ENCODE assay signal across 16 cellular contexts in genomic region chrX:20026278-20026677, GRCh38. TPM values are rescaled to one million over a fixed set of nuclear protein-coding genes. Genes with fewer than 3 reads are reported as not detected.
A peak's percentile ranks its signal among the peaks of the same experiment; 100 is the strongest.
DNase-seq lines count a peak whose midpoint lies in the region; ATAC-seq and TF ChIP-seq lines count a peak whose summit lies in the region.
"Had no signal": no experiment of that assay in that cellular context is flagged by ENCODE, and none has a peak within 500 bp of the region (broad histone marks: within the 10 kb centered on the region; RNA-seq: fewer than 3 reads in every experiment).

No MANE protein-coding gene starts in this region.

- no peak overlapping the region for H3K4me3 ChIP-seq in fibroblast of villous mesenchyme (ENCODE audit: low read depth, low read length)

- no peaks in the 10 kb centered on the region for H3K4me1 Mint-ChIP-seq in activated T-helper 1 cell treated with anti-CD3 and anti-CD28 coated beads, Interleukin-12 subunit alpha, Interleukin-12 subunit beta, Interleukin-2, Interleukin-4 antibody, amounts not matched to agents 30 ng/mL and 10 ng/mL and 1 ng/mL, durations not matched to agents 14 hours and 24 hours and 36 hours (ENCODE audit: low read depth)

- intact Hi-C loops in activated T-helper 1 cell treated with anti-CD3 and anti-CD28 coated beads, Interleukin-12 subunit alpha, Interleukin-12 subunit beta, Interleukin-2, Interleukin-4 antibody, amounts not matched to agents 30 ng/mL and 10 ng/mL and 1 ng/mL, durations not matched to agents 14 hours and 24 hours and 36 hours (cut with micrococcal nuclease): no loop called here
- intact Hi-C loops in cardiac septum (cut with DNase I): no loop called here

- H3K4me3 Mint-ChIP-seq in activated T-helper 1 cell treated with anti-CD3 and anti-CD28 coated beads, Interleukin-12 subunit alpha, Interleukin-12 subunit beta, Interleukin-2, Interleukin-4 antibody, amounts not matched to agents 30 ng/mL and 10 ng/mL and 1 ng/mL, durations not matched to agents 14 hours and 24 hours and 36 hours: no peak overlapping the region
- H3K4me3 Mint-ChIP-seq: activated T-cell treated with anti-CD3 and anti-CD28 coated beads, Interleukin-2, amount 50 U/mL, for 4 hours had no signal

- TF ChIP-seq CTCF in fibroblast of villous mesenchyme (IDR thresholded peaks at IDR 0.05; ENCODE audit: insufficient read depth, low read depth, low read length): no peak

- DNase-seq in ACHN (peak; percentile 62), HT-29 (ENCODE audit: low spot score) (peak; percentile 17), SW480 (ENCODE audit: low spot score) (peak; percentile 48), fibroblast of villous mesenchyme (ENCODE audit: low read depth) (peak; percentile 8), cardiac septum (ENCODE audit: low spot score) (no peak), retina (no peak)
- no peak for DNase-seq in activated T-helper 1 cell treated with anti-CD3 and anti-CD28 coated beads, Interleukin-12 subunit alpha, Interleukin-12 subunit beta, Interleukin-2, Interleukin-4 antibody, amounts not matched to agents 30 ng/mL and 10 ng/mL and 1 ng/mL, durations not matched to agents 14 hours and 24 hours and 36 hours (ENCODE audit: low spot score)
- DNase-seq: activated CD4-positive, alpha-beta T cell treated with anti-CD3 and anti-CD28 coated beads, Interleukin-2, amount 50 U/mL, for 1 hour; activated T-cell treated with anti-CD3 and anti-CD28 coated beads, Interleukin-2, amount 50 U/mL, for 4 hours; AML-193; effector memory CD4-positive, alpha-beta T cell; NCI-H2029 treated with DMSO at 0.1 percent for 48 hours; NCI-H82; posterior cingulate gyrus had no signal

- no peaks in the 10 kb centered on the region for H3K27me3 Mint-ChIP-seq in activated T-helper 1 cell treated with anti-CD3 and anti-CD28 coated beads, Interleukin-12 subunit alpha, Interleukin-12 subunit beta, Interleukin-2, Interleukin-4 antibody, amounts not matched to agents 30 ng/mL and 10 ng/mL and 1 ng/mL, durations not matched to agents 14 hours and 24 hours and 36 hours (ENCODE audit: insufficient read depth)

- H3K36me3 Mint-ChIP-seq in activated T-helper 1 cell treated with anti-CD3 and anti-CD28 coated beads, Interleukin-12 subunit alpha, Interleukin-12 subunit beta, Interleukin-2, Interleukin-4 antibody, amounts not matched to agents 30 ng/mL and 10 ng/mL and 1 ng/mL, durations not matched to agents 14 hours and 24 hours and 36 hours (ENCODE audit: low read depth): no peaks in the 10 kb centered on the region

- H3K9me3 Mint-ChIP-seq in activated T-helper 1 cell treated with anti-CD3 and anti-CD28 coated beads, Interleukin-12 subunit alpha, Interleukin-12 subunit beta, Interleukin-2, Interleukin-4 antibody, amounts not matched to agents 30 ng/mL and 10 ng/mL and 1 ng/mL, durations not matched to agents 14 hours and 24 hours and 36 hours: no peaks in the 10 kb centered on the region
- H3K9me3 Mint-ChIP-seq: activated T-cell treated with anti-CD3 and anti-CD28 coated beads, Interleukin-2, amount 50 U/mL, for 4 hours had no signal

- in situ Hi-C loops in ACHN (cut with HindIII; ENCODE audit: low pct_ligation_motif_present, low pct_unique_long_range_greater_than_20kb, low sequenced_read_pairs): no loop called here

- H3K27ac Mint-ChIP-seq in activated T-helper 1 cell treated with anti-CD3 and anti-CD28 coated beads, Interleukin-12 subunit alpha, Interleukin-12 subunit beta, Interleukin-2, Interleukin-4 antibody, amounts not matched to agents 30 ng/mL and 10 ng/mL and 1 ng/mL, durations not matched to agents 14 hours and 24 hours and 36 hours: no peak overlapping the region

- no peak for ATAC-seq in HG03175 (IDR thresholded peaks at IDR 0.05; ENCODE audit: unreplicated experiment)
- ATAC-seq: activated T-cell treated with anti-CD3 and anti-CD28 coated beads, Interleukin-2, amount 50 U/mL, for 4 hours; Right ventricle myocardium inferior had no signal

RNA-seq across cellular contexts. Expression of gene BCLAF3, which starts 35.4 kb away (rescaled TPM):
- 2.6 and 2.8 TPM in 2 replicates for total RNA-seq in HT-29 (2014; rRNA removed; shearing (Covaris generic))
- 4.8 and 6.5 TPM in 2 replicates for total RNA-seq in fibroblast of villous mesenchyme
- 5.4 and 6.2 TPM in 2 replicates for total RNA-seq in activated T-helper 1 cell treated with anti-CD3 and anti-CD28 coated beads, Interleukin-12 subunit alpha, Interleukin-12 subunit beta, Interleukin-2, Interleukin-4 antibody, amounts not matched to agents 30 ng/mL and 10 ng/mL and 1 ng/mL, durations not matched to agents 14 hours and 24 hours and 36 hours
- total RNA-seq in cardiac septum: 9.4 TPM

Comparison
In these comparisons a context has a peak if more than half of its experiments do, and no peak if none do; other contexts are left out.
1. DNase-seq: peak in ACHN (single experiment), HT-29 (single experiment), SW480 (single experiment) and fibroblast of villous mesenchyme (single experiment); none in activated T-helper 1 cell treated with anti-CD3 and anti-CD28 coated beads, Interleukin-12 subunit alpha, Interleukin-12 subunit beta, Interleukin-2, Interleukin-4 antibody, amounts not matched to agents 30 ng/mL and 10 ng/mL and 1 ng/mL, durations not matched to agents 14 hours and 24 hours and 36 hours (single experiment), cardiac septum (single experiment) and retina (single experiment).